In the genomic region with DNA sequence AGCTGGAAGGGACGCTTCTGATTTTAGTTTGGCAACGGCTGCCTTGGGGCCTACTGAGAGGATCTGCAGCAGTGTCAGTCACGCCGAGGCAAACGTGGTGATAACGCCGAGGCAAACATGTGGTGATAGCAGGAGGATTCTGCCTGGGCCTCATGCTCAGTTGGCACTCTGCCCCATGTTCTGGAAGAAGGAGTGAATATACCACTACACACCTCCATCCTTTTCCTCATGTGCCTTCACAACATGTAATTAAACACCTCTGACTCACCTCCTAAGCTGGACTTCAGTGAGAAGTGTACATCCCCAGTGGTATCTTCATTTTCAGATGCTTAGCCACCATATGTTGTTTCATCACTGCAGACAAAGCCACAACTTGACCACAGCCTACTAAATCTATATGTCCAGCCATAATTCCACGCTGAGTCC, we compare ENCODE assay signal across 16 cellular contexts.
DNase-seq lines count a peak whose midpoint lies in the region; TF ChIP-seq lines count a peak whose summit lies in the region.
"Had no signal": no experiment of that assay in that cellular context is flagged by ENCODE, and none has a peak within 500 bp of the region (broad histone marks: within the 10 kb centered on the region; RNA-seq: fewer than 3 reads in every experiment).

No MANE protein-coding gene starts in this region.

- H3K4me1 ChIP-seq in right atrium auricular region, result peaks cover 0 to 21% of the 10 kb centered on the region in 2 donors
- H3K4me1 ChIP-seq in vagina, result peaks cover 20% of the 10 kb centered on the region
- no peaks in the 10 kb centered on the region for H3K4me1 ChIP-seq in A673 (ENCODE audit: insufficient read depth, low read length, poor library complexity, severe bottlenecking)

- no peak for TF ChIP-seq CTCF in right atrium auricular region (IDR thresholded peaks at IDR 0.05)
- no peak for TF ChIP-seq CTCF in vagina (IDR thresholded peaks at IDR 0.05)
- TF ChIP-seq CTCF in A673 (conservative IDR thresholded peaks at IDR 0.05; ENCODE audit: low read depth, low read length), result no peak

- intact Hi-C loops in vagina (cut with DNase I) (no loop called here), A673 (cut with micrococcal nuclease; ENCODE audit: unreplicated experiment) (no loop called here)

- H3K36me3 ChIP-seq in right atrium auricular region, result no peaks in the 10 kb centered on the region
- no peaks in the 10 kb centered on the region for H3K36me3 ChIP-seq in vagina
- H3K36me3 ChIP-seq in A673 (ENCODE audit: insufficient read depth, low read length, poor library complexity, severe bottlenecking), result no peaks in the 10 kb centered on the region

- H3K27me3 ChIP-seq in right atrium auricular region (no peaks in the 10 kb centered on the region), vagina (no peaks in the 10 kb centered on the region), A673 (replicated peaks; ENCODE audit: insufficient read depth, low read depth, low read length, poor library complexity) (no peaks in the 10 kb centered on the region)

- peak overlapping the region; percentile 70 to 82 for H3K27ac ChIP-seq in right atrium auricular region
- H3K27ac ChIP-seq in vagina, result peak overlapping the region; percentile 30
- H3K27ac ChIP-seq in A673 (ENCODE audit: low read depth, low read length, poor library complexity, severe bottlenecking), result no peak overlapping the region
- H3K27ac ChIP-seq: 22Rv1 had no signal

- H3K4me3 ChIP-seq in right atrium auricular region, result no peak overlapping the region
- no peak overlapping the region for H3K4me3 ChIP-seq in vagina
- H3K4me3 ChIP-seq in A673 (ENCODE audit: low read depth, low read length, poor library complexity, severe bottlenecking), result no peak overlapping the region

- peak; percentile 34 for DNase-seq in DMS53 (lab: John Stamatoyannopoulos, UW)
- no peak for DNase-seq in DMS53 treated with DMSO at 0.1 percent for 48 hours (lab: John Stamatoyannopoulos, UW; ENCODE audit: unreplicated experiment)
- peak; percentile 90 for DNase-seq in amniotic epithelial cell (ENCODE audit: low read depth)
- DNase-seq in right atrium auricular region (ENCODE audit: low spot score), result no peak
- no peak for DNase-seq in vagina (ENCODE audit: extremely low spot score in 2 of 2)
- DNase-seq in activated naive CD4-positive, alpha-beta T cell treated with Interleukin-2 at 50 U/mL for 16 hours, result no peak
- no peak for DNase-seq in D341Med (ENCODE audit: low spot score)
- DNase-seq in A673 (ENCODE audit: low spot score), result no peak
- DNase-seq: activated T-cell treated with anti-CD3 and anti-CD28 coated beads, Interleukin-2, amount 50 U/mL, for 4 hours; caudate nucleus; DND-41; GOT3; hypothalamus; naive B cell; stimulated activated naive B cell treated with anti-CD40 and anti-IgM and Interleukin-4, amounts not matched to agents 10 μg/mL and 1 μg/mL and 100 μg/mL, for 72 hours had no signal

- TF ChIP-seq POLR2A in vagina (IDR thresholded peaks at IDR 0.05), result no peak

- BruUV-seq in A673 (replicated peaks; lab: Mats Ljungman, UMichigan), result no TSS peak

- peaks cover 0 to 5% of the 10 kb centered on the region in 2 donors for H3K9me3 ChIP-seq in right atrium auricular region
- H3K9me3 ChIP-seq in vagina, result no peaks in the 10 kb centered on the region
- no peaks in the 10 kb centered on the region for H3K9me3 ChIP-seq in A673 (ENCODE audit: low read depth, low read length, poor library complexity, severe bottlenecking)

- CTCF ChIA-PET in A673 (lab: Charles Lee), result no interaction called here

- POLR2A ChIA-PET in A673 (lab: Charles Lee; ENCODE audit: low non-redundant PET), result no interaction called here

Comparison
In these comparisons a context has a peak if more than half of its experiments do, and no peak if none do; other contexts are left out.
1. DNase-seq: peak in DMS53 (single experiment) and amniotic epithelial cell (single experiment); none in DMS53 treated with DMSO at 0.1 percent for 48 hours (single experiment), right atrium auricular region (single experiment), vagina (0 of 2), activated naive CD4-positive, alpha-beta T cell treated with Interleukin-2 at 50 U/mL for 16 hours (single experiment), D341Med (single experiment) and A673 (single experiment).